Comparison of ENCODE assay signal across 8 cellular contexts in genomic region chr2:159497256-159497655, GRCh38.
DNase-seq lines count a peak whose midpoint lies in the region; ATAC-seq and TF ChIP-seq lines count a peak whose summit lies in the region.

No MANE protein-coding gene starts in this region.

- peaks cover 3% of the 10 kb centered on the region for H3K9me3 Mint-ChIP-seq in activated T-cell treated with anti-CD3 and anti-CD28 coated beads, Interleukin-2, amount 50 U/mL, for 24 hours

- H4K20me1 ChIP-seq in OCI-LY7 (ENCODE audit: insufficient read depth, low read length) = no peaks in the 10 kb centered on the region

- intact Hi-C loops in OCI-LY7 (cut with micrococcal nuclease; ENCODE audit: unreplicated experiment) = no loop called here

- no peaks in the 10 kb centered on the region for H3K9me2 ChIP-seq in OCI-LY7 (ENCODE audit: insufficient read depth, low read length)

- H3K27me3 Mint-ChIP-seq in activated T-cell treated with anti-CD3 and anti-CD28 coated beads, Interleukin-2, amount 50 U/mL, for 24 hours = no peaks in the 10 kb centered on the region

- H3K4me1 ChIP-seq in OCI-LY7 (ENCODE audit: insufficient read depth, low read length, poor library complexity, severe bottlenecking) = no peaks in the 10 kb centered on the region

- CTCF ChIA-PET in OCI-LY7 (lab: Charles Lee; ENCODE audit: unreplicated experiment) = no interaction called here

- no peak for TF ChIP-seq CTCF in foreskin fibroblast (IDR thresholded peaks at IDR 0.05; ENCODE audit: low read depth, low read length)
- TF ChIP-seq CTCF in OCI-LY7 (conservative IDR thresholded peaks at IDR 0.05; ENCODE audit: low read length) = no peak

- peak overlapping the region; percentile 82 for H3K27ac Mint-ChIP-seq in activated T-cell treated with anti-CD3 and anti-CD28 coated beads, Interleukin-2, amount 50 U/mL, for 24 hours

- POLR2A ChIA-PET in OCI-LY7 (lab: Charles Lee) = interaction anchor here (0.8 kb wide), 1 partner anchor 13 kb away, joined by 4 read pairs; no protein-coding TSS in a partner anchor

- H3K36me3 Mint-ChIP-seq in activated T-cell treated with anti-CD3 and anti-CD28 coated beads, Interleukin-2, amount 50 U/mL, for 24 hours (ENCODE audit: low read depth) = peaks cover 8% of the 10 kb centered on the region

- H3K4me2 ChIP-seq in OCI-LY7 (ENCODE audit: low read length) = no peak overlapping the region

- no peak overlapping the region for H2AFZ ChIP-seq in OCI-LY7 (ENCODE audit: low read length)

- H3K4me1 Mint-ChIP-seq in activated T-cell treated with anti-CD3 and anti-CD28 coated beads, Interleukin-2, amount 50 U/mL, for 24 hours (ENCODE audit: low read depth) = peaks cover 12% of the 10 kb centered on the region

- no TSS peak for BruUV-seq in OCI-LY7 (replicated peaks; lab: Mats Ljungman, UMichigan)

- DNase-seq in activated T-cell treated with anti-CD3 and anti-CD28 coated beads, Interleukin-2, amount 50 U/mL, for 24 hours = no peak
- DNase-seq in activated T-cell treated with anti-CD3 and anti-CD28 coated beads for 4 hours (no peak), SKM-1 (lab: John Stamatoyannopoulos, UW; ENCODE audit: unreplicated experiment) (peak; percentile 83), foreskin fibroblast (peak; percentile 88 to 92), renal cortical epithelial cell (ENCODE audit: low read depth) (peak; percentile 85), cerebellar cortex (ENCODE audit: low spot score) (no peak), OCI-LY7 (ENCODE audit: low spot score) (no peak)

- H3K27ac ChIP-seq in OCI-LY7 (ENCODE audit: low read depth, low read length, poor library complexity, severe bottlenecking) = no peak overlapping the region

- H3K9me3 ChIP-seq in OCI-LY7 (ENCODE audit: low read length) = no peaks in the 10 kb centered on the region

- no peaks in the 10 kb centered on the region for H3K36me3 ChIP-seq in OCI-LY7 (ENCODE audit: insufficient read depth, low read length)

- H3K4me3 Mint-ChIP-seq in activated T-cell treated with anti-CD3 and anti-CD28 coated beads, Interleukin-2, amount 50 U/mL, for 24 hours = no peak overlapping the region

- no peaks in the 10 kb centered on the region for H3K79me2 ChIP-seq in OCI-LY7 (ENCODE audit: insufficient read depth, low read depth, low read length)

- no peak for ATAC-seq in GM21381 (IDR thresholded peaks at IDR 0.05; ENCODE audit: unreplicated experiment)

- H3K4me3 ChIP-seq in foreskin fibroblast (ENCODE audit: low read depth in 1 of 2, low read length in 2 of 2) (no peak overlapping the region), OCI-LY7 (ENCODE audit: low read depth, low read length, poor library complexity, severe bottlenecking) (no peak overlapping the region)

Comparison
In these comparisons a context has a peak if more than half of its experiments do, and no peak if none do; other contexts are left out.
1. DNase-seq: peak in SKM-1 (single experiment), foreskin fibroblast (2 of 2) and renal cortical epithelial cell (single experiment); none in activated T-cell treated with anti-CD3 and anti-CD28 coated beads, Interleukin-2, amount 50 U/mL, for 24 hours (single experiment), activated T-cell treated with anti-CD3 and anti-CD28 coated beads for 4 hours (single experiment), cerebellar cortex (single experiment) and OCI-LY7 (single experiment).